Comparison of ENCODE assay signal across 19 cellular contexts in the genomic region with DNA sequence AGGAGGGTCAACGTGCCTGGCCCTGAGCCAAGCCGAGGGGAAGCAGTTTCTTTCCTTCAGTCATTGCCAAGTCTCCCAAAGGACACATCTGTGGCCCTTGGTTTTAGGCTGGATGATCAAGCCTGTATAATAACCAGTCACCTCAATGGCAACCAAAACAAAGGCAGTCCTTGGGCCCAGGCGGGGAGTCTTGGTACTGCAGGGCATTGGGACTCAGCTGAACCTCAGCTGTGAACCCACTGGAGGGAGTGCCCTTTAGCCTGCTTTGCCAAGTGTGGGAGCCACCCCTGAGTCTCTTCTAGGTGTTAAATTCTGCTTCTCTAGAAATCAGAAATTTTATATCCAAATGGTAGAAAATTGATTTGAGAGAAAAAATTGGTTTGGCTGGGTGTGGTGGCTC.
"Had no signal": no experiment of that assay in that cellular context is flagged by ENCODE, and none has a peak within 500 bp of the region (broad histone marks: within the 10 kb centered on the region; RNA-seq: fewer than 3 reads in every experiment).

No MANE protein-coding gene starts in this region.

- H3K9me3 ChIP-seq: body of pancreas, colonic mucosa, tibial artery had no signal

- H3K27ac ChIP-seq: body of pancreas, colonic mucosa, foreskin keratinocyte, tibial artery had no signal

- H3K36me3 Mint-ChIP-seq: mesothelial cell of epicardium had no signal

- H3K27me3 ChIP-seq: body of pancreas, colonic mucosa, foreskin keratinocyte, tibial artery had no signal

- H3K27me3 Mint-ChIP-seq: activated CD8-positive, alpha-beta T cell treated with anti-CD3 and anti-CD28 coated beads for 36 hours had no signal

- H3K27ac Mint-ChIP-seq: activated CD8-positive, alpha-beta T cell treated with anti-CD3 and anti-CD28 coated beads for 36 hours; activated naive CD4-positive, alpha-beta T cell treated with anti-CD3 and anti-CD28 coated beads for 36 hours; mesothelial cell of epicardium; nephron progenitor cell had no signal

- DNase-seq: activated CD4-positive, alpha-beta T cell treated with anti-CD3 and anti-CD28 coated beads for 48 hours; activated CD4-positive, CD25-positive, alpha-beta regulatory T cell; activated CD8-positive, alpha-beta T cell treated with anti-CD3 and anti-CD28 coated beads for 36 hours; activated naive CD4-positive, alpha-beta T cell treated with anti-CD3 and anti-CD28 coated beads for 36 hours; activated T-cell treated with anti-CD3 and anti-CD28 coated beads, Interleukin-2, amount 50 U/mL, for 4 hours; body of pancreas; caudate nucleus; colonic mucosa; foreskin keratinocyte; kidney; nephron progenitor cell; retina; stimulated activated CD4-positive, alpha-beta T cell treated with anti-CD3 and anti-CD28 coated beads, Interleukin-2, amount 100 ng/mL, for 24 hours; stimulated activated naive CD8-positive, alpha-beta T cell treated with anti-CD3 and anti-CD28 coated beads, Interleukin-15, Interleukin-2, amounts not matched to agents 100 U/mL and 50 U/mL, for 24 hours; T-helper 9 cell; tibial artery had no signal

- H3K4me3 ChIP-seq: body of pancreas, colonic mucosa, lung, tibial artery had no signal

- ATAC-seq: activated CD8-positive, alpha-beta T cell treated with anti-CD3 and anti-CD28 coated beads for 36 hours; activated T-cell treated with anti-CD3 and anti-CD28 coated beads, Interleukin-2, amount 50 U/mL, for 4 hours; body of pancreas; foreskin keratinocyte; left lobe of liver; stimulated activated naive CD8-positive, alpha-beta T cell treated with anti-CD3 and anti-CD28 coated beads, Interleukin-15, Interleukin-2, amounts not matched to agents 100 U/mL and 50 U/mL, for 24 hours had no signal

- H3K4me1 Mint-ChIP-seq: mesothelial cell of epicardium, nephron progenitor cell had no signal

- H3K4me3 Mint-ChIP-seq: activated CD8-positive, alpha-beta T cell treated with anti-CD3 and anti-CD28 coated beads for 36 hours; activated naive CD4-positive, alpha-beta T cell treated with anti-CD3 and anti-CD28 coated beads for 36 hours; activated T-cell treated with anti-CD3 and anti-CD28 coated beads, Interleukin-2, amount 50 U/mL, for 4 hours; mesothelial cell of epicardium; nephron progenitor cell had no signal

- H3K9me3 Mint-ChIP-seq: activated CD8-positive, alpha-beta T cell treated with anti-CD3 and anti-CD28 coated beads for 36 hours; activated naive CD4-positive, alpha-beta T cell treated with anti-CD3 and anti-CD28 coated beads for 36 hours; activated T-cell treated with anti-CD3 and anti-CD28 coated beads, Interleukin-2, amount 50 U/mL, for 4 hours; mesothelial cell of epicardium; nephron progenitor cell had no signal

- H3K4me1 ChIP-seq: body of pancreas, colonic mucosa, foreskin keratinocyte had no signal

- H3K36me3 ChIP-seq: colonic mucosa had no signal
